In genomic region chr4:84688605-84689004, GRCh38 we compare ENCODE assay signal across 19 cellular contexts.
"Had no signal": no experiment of that assay in that cellular context is flagged by ENCODE, and none has a peak within 500 bp of the region (broad histone marks: within the 10 kb centered on the region; RNA-seq: fewer than 3 reads in every experiment).

No MANE protein-coding gene starts in this region.

- H3K9me3 ChIP-seq: Peyer's patch, SJSA1 had no signal

- H3K27ac Mint-ChIP-seq: T-cell had no signal

- H3K4me1 ChIP-seq: Peyer's patch had no signal

- ATAC-seq: SK-N-SH treated with all-trans-retinoic acid at 6 μM for 48 hours, T-cell had no signal

- H3K4me1 Mint-ChIP-seq: T-cell had no signal

- H3K4me3 ChIP-seq: PC-9, Peyer's patch, SJSA1 had no signal

- DNase-seq: MM.1S, MV-4-11, NCI-H1417 treated with DMSO at 0.1 percent for 48 hours, NCI-H1694 treated with DMSO at 0.1 percent for 48 hours, NCI-H187 treated with DMSO at 0.1 percent for 48 hours, NCI-H2029, NCI-H2171 treated with DMSO at 0.1 percent for 48 hours, NCI-H2227 treated with DMSO at 0.1 percent for 48 hours, NCI-H510A treated with DMSO at 0.1 percent for 48 hours, NCI-H524 treated with DMSO at 0.1 percent for 48 hours, NCI-H526 treated with DMSO at 0.1 percent for 48 hours, PC-9, Peyer's patch, Right ventricle myocardium superior, RPMI8226, SHP77 treated with DMSO at 0.1 percent for 48 hours, T-cell had no signal

- H3K27me3 ChIP-seq: Peyer's patch, SJSA1 had no signal

- H3K4me3 Mint-ChIP-seq: T-cell had no signal

- H3K36me3 Mint-ChIP-seq: T-cell had no signal

- H3K4me2 ChIP-seq: PC-9 had no signal

- H2AFZ ChIP-seq: PC-9 had no signal

- H3K27ac ChIP-seq: PC-9, Peyer's patch, SJSA1 had no signal
